ENCODE assay signal across 1 cellular context in genomic region chr6:43919774-43920173, GRCh38.
TF ChIP-seq lines count a peak whose summit lies in the region.

No MANE protein-coding gene starts in this region.

TF ChIP-seq in HepG2, 621 proteins besides CTCF, POLR2A, EP300 and RAD21:
- TF ChIP-seq ZBTB40 (IDR thresholded peaks at IDR 0.05), result peak; percentile 18; the same call in 1 of the 2 replicates
- no peak for TF ChIP-seq ZBTB40 (CRISPR knock-in tag; IDR thresholded peaks at IDR 0.05)
- TF ChIP-seq THAP8 (CRISPR knock-in tag; IDR thresholded peaks at IDR 0.05; ENCODE audit: borderline replicate concordance), result no peak
